ENCODE assay signal across 28 cellular contexts in the genomic region with DNA sequence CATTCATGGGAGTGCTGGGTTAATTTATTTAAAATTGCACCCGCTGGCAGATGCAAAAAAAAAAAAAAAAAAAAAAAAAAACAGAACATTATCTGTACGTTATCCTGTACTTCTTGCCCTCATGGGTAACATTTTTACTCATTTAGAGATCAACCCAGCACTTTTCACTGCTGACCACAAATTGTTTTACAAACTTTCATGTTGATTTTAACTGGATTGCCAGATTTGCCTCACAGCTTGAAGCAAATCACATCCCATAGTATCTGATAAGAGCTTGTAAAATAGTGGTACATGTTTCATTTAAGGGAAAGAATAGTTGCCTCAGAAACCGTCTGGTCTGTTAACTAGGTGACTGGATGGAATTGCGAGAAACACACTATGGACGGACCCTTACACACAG.
DNase-seq lines count a peak whose midpoint lies in the region; ATAC-seq, FAIRE-seq and TF ChIP-seq lines count a peak whose summit lies in the region.
"Had no signal": no experiment of that assay in that cellular context is flagged by ENCODE, and none has a peak within 500 bp of the region (broad histone marks: within the 10 kb centered on the region; RNA-seq: fewer than 3 reads in every experiment).

No MANE protein-coding gene starts in this region.

- peaks cover 22% of the 10 kb centered on the region for H3K4me1 Mint-ChIP-seq in glutamatergic neuron (ENCODE audit: low read depth, unreplicated experiment)

- peaks cover 2% of the 10 kb centered on the region for H3K4me1 ChIP-seq in smooth muscle cell (ENCODE audit: low read depth)
- H3K4me1 ChIP-seq: SJSA1 had no signal

- no peaks in the 10 kb centered on the region for H4K20me1 ChIP-seq in smooth muscle cell (ENCODE audit: low read depth)
- H4K20me1 ChIP-seq: BLaER1 treated with 17β-estradiol and CSF1 and Interleukin-3, amounts not matched to agents 10 nM and 100 nM had no signal

- FAIRE-seq in RCC 7860 (lab: Jason Lieb, UNC): peak; percentile 4
- FAIRE-seq: A204.1, D721Med, G401.6, HepG2 had no signal

- WGBS in smooth muscle cell (ENCODE audit: low lambda C conversion rate): 46% methylated on average over 5 of the region's 5 CpGs

- intact Hi-C loops in Right ventricle myocardium inferior (cut with DNase I): no loop called here

- H3F3A ChIP-seq in smooth muscle cell (ENCODE audit: low read depth): no peaks in the 10 kb centered on the region

- no peak for ATAC-seq in Right ventricle myocardium inferior
- ATAC-seq: HepG2, PC-3 had no signal

- no peaks in the 10 kb centered on the region for H3K27me3 ChIP-seq in smooth muscle cell (ENCODE audit: low read depth)
- H3K27me3 ChIP-seq: BLaER1 treated with 17β-estradiol and CSF1 and Interleukin-3, amounts not matched to agents 10 nM and 100 nM; SJSA1 had no signal

- no peaks in the 10 kb centered on the region for H3K79me2 ChIP-seq in smooth muscle cell (ENCODE audit: low read depth)

- H3K36me3 ChIP-seq in smooth muscle cell (ENCODE audit: low read depth): no peaks in the 10 kb centered on the region
- H3K36me3 ChIP-seq: BLaER1 treated with 17β-estradiol and CSF1 and Interleukin-3, amounts not matched to agents 10 nM and 100 nM; SJSA1 had no signal

- H3K4me2 ChIP-seq in smooth muscle cell: peak overlapping the region; percentile 8
- H3K4me2 ChIP-seq: BLaER1 treated with 17β-estradiol and CSF1 and Interleukin-3, amounts not matched to agents 10 nM and 100 nM had no signal

- TF ChIP-seq CTCF in choroid plexus epithelial cell (conservative IDR thresholded peaks at IDR 0.05; ENCODE audit: low read depth, low read length) (no peak), smooth muscle cell (IDR thresholded peaks at IDR 0.05; ENCODE audit: borderline replicate concordance, insufficient read depth, poor library complexity, severe bottlenecking) (no peak), glutamatergic neuron (IDR thresholded peaks at IDR 0.05; ENCODE audit: partially characterized antibody, unreplicated experiment) (no peak)

- no peak overlapping the region for H3K4me3 ChIP-seq in choroid plexus epithelial cell (ENCODE audit: low read depth, low read length)
- no peak overlapping the region for H3K4me3 ChIP-seq in smooth muscle cell
- H3K4me3 ChIP-seq: BLaER1 treated with 17β-estradiol and CSF1 and Interleukin-3, amounts not matched to agents 10 nM and 100 nM; GM23248; SJSA1 had no signal

- H2AFZ ChIP-seq in smooth muscle cell (ENCODE audit: low read depth): no peak overlapping the region
- H2AFZ ChIP-seq: GM23248 had no signal

- no peak overlapping the region for H3K4me3 Mint-ChIP-seq in glutamatergic neuron (ENCODE audit: unreplicated experiment)
- H3K4me3 Mint-ChIP-seq: CD4-positive, alpha-beta T cell; H9 had no signal

- peaks cover 4% of the 10 kb centered on the region for H3K27me3 Mint-ChIP-seq in glutamatergic neuron (ENCODE audit: unreplicated experiment)
- H3K27me3 Mint-ChIP-seq: CD4-positive, alpha-beta T cell had no signal

- H3K27ac ChIP-seq in smooth muscle cell (ENCODE audit: low read depth): peak overlapping the region; percentile 77
- H3K27ac ChIP-seq: BLaER1 treated with 17β-estradiol and CSF1 and Interleukin-3, amounts not matched to agents 10 nM and 100 nM; GM23248; SJSA1 had no signal

- peak; percentile 17 for DNase-seq in Daoy (ENCODE audit: low read depth)
- no peak for DNase-seq in RCC 7860 (ENCODE audit: low spot score)
- peak; percentile 1 for DNase-seq in choroid plexus epithelial cell (ENCODE audit: low read depth)
- DNase-seq in smooth muscle cell (lab: John Stamatoyannopoulos, UW; ENCODE audit: unreplicated experiment): no peak
- no peak for DNase-seq in Right ventricle myocardium inferior (ENCODE audit: missing footprints)
- DNase-seq in glutamatergic neuron: no peak
- no peak for DNase-seq in cerebellar nuclear complex (lab: John Stamatoyannopoulos, UW)
- DNase-seq: AML-193; CD4-positive, alpha-beta T cell; DMS53; H9; Karpas-422; NCI-H1092 treated with DMSO at 0.1 percent for 48 hours; NCI-H1436; NCI-H187; NCI-H2081 treated with DMSO at 0.1 percent for 48 hours; NCI-H2171 treated with DMSO at 0.1 percent for 48 hours; NCI-H524; NCI-H748 treated with DMSO at 0.1 percent for 48 hours; Right ventricle myocardium superior had no signal

- no peak overlapping the region for H3K9ac ChIP-seq in smooth muscle cell (ENCODE audit: low read depth)
- H3K9ac ChIP-seq: BLaER1 treated with 17β-estradiol and CSF1 and Interleukin-3, amounts not matched to agents 10 nM and 100 nM; GM23248 had no signal

- H3K9me3 ChIP-seq in smooth muscle cell (replicated peaks; ENCODE audit: low read depth): no peaks in the 10 kb centered on the region
- H3K9me3 ChIP-seq: SJSA1 had no signal

- no peak overlapping the region for H3K27ac Mint-ChIP-seq in glutamatergic neuron (ENCODE audit: unreplicated experiment)
- H3K27ac Mint-ChIP-seq: CD4-positive, alpha-beta T cell; H9 had no signal

- no peaks in the 10 kb centered on the region for H3K36me3 Mint-ChIP-seq in glutamatergic neuron (ENCODE audit: unreplicated experiment)

- peaks cover 3% of the 10 kb centered on the region for H3K9me3 Mint-ChIP-seq in glutamatergic neuron (ENCODE audit: unreplicated experiment)

Comparison
In these comparisons a context has a peak if more than half of its experiments do, and no peak if none do; other contexts are left out.
1. DNase-seq: peak in Daoy (single experiment) and choroid plexus epithelial cell (single experiment); none in RCC 7860 (single experiment), smooth muscle cell (single experiment), Right ventricle myocardium inferior (single experiment), glutamatergic neuron (single experiment) and cerebellar nuclear complex (0 of 2).